In genomic region chr12:6772331-6772695, GRCh38 we compare ENCODE assay signal across 1 cellular context.
TF ChIP-seq lines count a peak whose summit lies in the region.

Gene LAG3, plus strand, starts transcription at chr12:6772520. Its CDS starts 333 bp downstream, at chr12:6772853.

TF ChIP-seq in IMR-90, 13 proteins besides CTCF, POLR2A, EP300 and RAD21 (continued from another document):
- TF ChIP-seq USF2 (IDR thresholded peaks at IDR 0.05; ENCODE audit: low read depth, low read length): no peak
- TF ChIP-seq RCOR1 (IDR thresholded peaks at IDR 0.05; ENCODE audit: insufficient replicate concordance, low read length): no peak
- no peak for TF ChIP-seq NFE2L2 (IDR thresholded peaks at IDR 0.05; ENCODE audit: low read depth, low read length)
- TF ChIP-seq FOS (IDR thresholded peaks at IDR 0.05; ENCODE audit: low read depth, low read length): no peak
- no peak for TF ChIP-seq RFX5 (IDR thresholded peaks at IDR 0.05; ENCODE audit: low read depth, low read length)
- no peak for TF ChIP-seq CEBPB (IDR thresholded peaks at IDR 0.05; ENCODE audit: low read depth, low read length)
- TF ChIP-seq BHLHE40 (IDR thresholded peaks at IDR 0.05; ENCODE audit: low read depth, low read length): no peak
